8 cellular contexts compared by ENCODE assay signal in genomic region chr1:206590025-206590834, GRCh38. TPM values are rescaled to one million over a fixed set of nuclear protein-coding genes. Genes with fewer than 3 reads are reported as not detected.
A peak's percentile ranks its signal among the peaks of the same experiment; 100 is the strongest.
DNase-seq lines count a peak whose midpoint lies in the region; ATAC-seq and TF ChIP-seq lines count a peak whose summit lies in the region.

No MANE protein-coding gene starts in this region.

- no peak overlapping the region for H3K4me3 ChIP-seq in AG09309 (ENCODE audit: control insufficient read depth, low read depth, low read length)
- H3K4me3 ChIP-seq in PC-3 (ENCODE audit: low read length), result peak overlapping the region; percentile 4; the same call in 1 of the 2 replicates
- H3K4me3 ChIP-seq in astrocyte of the cerebellum (ENCODE audit: low read depth, low read length), result no peak overlapping the region
- no peak overlapping the region for H3K4me3 ChIP-seq in neutrophil (ENCODE audit: low read depth in 1 of 2, low read length in 1 of 2)
- no peak overlapping the region for H3K4me3 ChIP-seq in gastrocnemius medialis

- POLR2A ChIA-PET in PC-3 (lab: Charles Lee; ENCODE audit: unreplicated experiment), result no interaction called here

- H3K27ac ChIP-seq in PC-3 (ENCODE audit: low read length) (peak overlapping the region; percentile 83), neutrophil (peak overlapping the region; percentile 56), gastrocnemius medialis (no peak overlapping the region)

- BruUV-seq in PC-3 (replicated peaks; lab: Mats Ljungman, UMichigan), result no TSS peak

- ATAC-seq in GM19463 (IDR thresholded peaks at IDR 0.05; ENCODE audit: unreplicated experiment) (peak; percentile 76), PC-3 (peak; percentile 90), gastrocnemius medialis (no peak)

- no peak overlapping the region for H2AFZ ChIP-seq in PC-3 (ENCODE audit: low read length)

- in situ Hi-C loops in astrocyte of the cerebellum (cut with HindIII; ENCODE audit: low sequenced_read_pairs) (no loop called here), gastrocnemius medialis (cut with MboI; ENCODE audit: low sequenced_read_pairs in 4 of 4) (no loop called here)

- peaks cover 58% of the 10 kb centered on the region for H3K4me1 ChIP-seq in PC-3 (ENCODE audit: insufficient read depth, low read length)
- H3K4me1 ChIP-seq in neutrophil (ENCODE audit: control insufficient read depth in 1 of 2, insufficient read depth in 1 of 2, low read depth in 1 of 2, low read length in 1 of 2), result no peaks in the 10 kb centered on the region
- peaks cover 7 to 8% of the 10 kb centered on the region in 2 donors for H3K4me1 ChIP-seq in gastrocnemius medialis

- H3K36me3 ChIP-seq in PC-3 (ENCODE audit: low read depth, low read length) (peaks cover 60% of the 10 kb centered on the region), neutrophil (peaks cover 72% of the 10 kb centered on the region), gastrocnemius medialis (peaks cover under 1 to 85% of the 10 kb centered on the region in 2 donors)

- intact Hi-C loops in PC-3 (cut with micrococcal nuclease) (no loop called here), gastrocnemius medialis (cut with DNase I; ENCODE audit: low total_unique reads) (no loop called here)

- no peaks in the 10 kb centered on the region for H3K9me2 ChIP-seq in PC-3 (replicated peaks; ENCODE audit: low read length)

- CTCF ChIA-PET in PC-3 (lab: Charles Lee), result interaction anchor here (1.1 kb wide), 1 partner anchor 111 kb away, joined by 3 read pairs; no protein-coding TSS in a partner anchor

- peaks cover 26% of the 10 kb centered on the region for H3F3A ChIP-seq in PC-3 (ENCODE audit: low read length, unreplicated experiment)

- DNase-seq in AG09309 (ENCODE audit: low read depth) (no peak), PC-3 (peak; percentile 98), astrocyte of the cerebellum (ENCODE audit: low read depth) (no peak), gastrocnemius medialis (no peak), epidermal melanocyte (ENCODE audit: insufficient read length, low spot score) (no peak), germinal center (ENCODE audit: low spot score) (no peak)

- peak overlapping the region; percentile 54 for H3K4me2 ChIP-seq in PC-3 (ENCODE audit: low read length)

- peak overlapping the region; percentile 26; the same call in 1 of the 2 replicates for H3K9ac ChIP-seq in PC-3 (ENCODE audit: low read length)

- H3K9me3 ChIP-seq in PC-3 (ENCODE audit: low read length), result no peaks in the 10 kb centered on the region
- H3K9me3 ChIP-seq in neutrophil, result no peaks in the 10 kb centered on the region
- no peaks in the 10 kb centered on the region for H3K9me3 ChIP-seq in gastrocnemius medialis

- H3K79me2 ChIP-seq in PC-3 (ENCODE audit: low read length), result no peaks in the 10 kb centered on the region

- no peaks in the 10 kb centered on the region for H4K20me1 ChIP-seq in PC-3 (ENCODE audit: low read length)

- no peaks in the 10 kb centered on the region for H3K27me3 ChIP-seq in PC-3 (ENCODE audit: low read length)
- no peaks in the 10 kb centered on the region for H3K27me3 ChIP-seq in neutrophil
- H3K27me3 ChIP-seq in gastrocnemius medialis, result no peaks in the 10 kb centered on the region

- no peak for TF ChIP-seq POLR2A in gastrocnemius medialis (IDR thresholded peaks at IDR 0.05)

- TF ChIP-seq CTCF in AG09309 (IDR thresholded peaks at IDR 0.05; ENCODE audit: control insufficient read depth, insufficient read depth, low read depth, low read length, missing control alignments), result peak; percentile 27
- peak; percentile 69 for TF ChIP-seq CTCF in PC-3 (conservative IDR thresholded peaks at IDR 0.05; ENCODE audit: low read depth, low read length)
- peak; percentile 29 for TF ChIP-seq CTCF in astrocyte of the cerebellum (IDR thresholded peaks at IDR 0.05; ENCODE audit: low read depth, low read length, missing control alignments)
- no peak for TF ChIP-seq CTCF in neutrophil (IDR thresholded peaks at IDR 0.05)
- TF ChIP-seq CTCF in gastrocnemius medialis (IDR thresholded peaks at IDR 0.05 in 4 of 5, conservative IDR thresholded peaks at IDR 0.05 in 1 of 5), result no peak

RNA-seq across cellular contexts. Expression of gene EIF2D, which starts 22.0 kb away (rescaled TPM):
- total RNA-seq in PC-3 (2014; rRNA removed) (107 and 110 TPM in 2 replicates), gastrocnemius medialis (10 to 100 TPM; 23.7 to 61.2 (median 38.6) TPM)

RNA-seq across cellular contexts. Expression of gene DYRK3, which starts 45.1 kb away (rescaled TPM):
- 12.1 and 14.1 TPM in 2 replicates for total RNA-seq in PC-3 (2014; rRNA removed)
- 1 to 10 TPM in 2 of 4 donors, under 1 TPM in 2; 0.85 to 1.8 (median 1.0) TPM for total RNA-seq in gastrocnemius medialis

Comparison
In these comparisons a context has a peak if more than half of its experiments do, and no peak if none do; other contexts are left out.
1. CTCF ChIP-seq: peak in AG09309 (single experiment), PC-3 (single experiment) and astrocyte of the cerebellum (single experiment); none in neutrophil (single experiment) and gastrocnemius medialis (0 of 5).
2. ATAC-seq: peak in GM19463 (single experiment) and PC-3 (single experiment); none in gastrocnemius medialis (0 of 2).
3. H3K27ac ChIP-seq: peak in PC-3 (single experiment) and neutrophil (single experiment); none in gastrocnemius medialis (0 of 4).